In the genomic region with DNA sequence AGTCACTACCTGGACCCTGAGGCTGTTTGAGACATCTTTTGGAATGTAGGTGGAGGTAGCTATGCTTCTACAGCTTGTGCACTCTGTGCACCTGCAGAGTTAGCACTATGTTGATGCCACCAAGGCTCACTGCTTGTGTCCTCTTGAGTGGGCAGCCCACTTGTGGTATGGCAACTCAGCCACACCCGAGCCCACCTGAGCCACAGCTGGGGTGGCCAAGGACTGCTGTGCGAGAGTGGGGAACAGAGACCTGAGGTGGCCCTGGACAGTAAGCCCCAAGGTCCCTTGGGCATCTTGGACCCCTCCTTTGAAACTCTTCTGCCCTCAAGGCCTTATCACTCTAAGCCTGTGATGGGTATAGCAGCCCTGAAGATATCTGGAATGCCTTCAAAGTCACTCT, we compare ENCODE assay signal across 31 cellular contexts. TPM values are rescaled to one million over a fixed set of nuclear protein-coding genes. Genes with fewer than 3 reads are reported as not detected.
"Had no signal": no experiment of that assay in that cellular context is flagged by ENCODE, and none has a peak within 500 bp of the region (broad histone marks: within the 10 kb centered on the region; RNA-seq: fewer than 3 reads in every experiment).

No MANE protein-coding gene starts in this region.

- H3K36me3 ChIP-seq: brain microvascular endothelial cell, heart left ventricle, WERI-Rb-1 had no signal

- H3K27me3 ChIP-seq: brain microvascular endothelial cell had no signal

- DNase-seq: activated B cell treated with CpG ODN at 0.5 μM for 24 hours; activated CD4-positive, alpha-beta memory T cell treated with anti-CD3 and anti-CD28 coated beads for 36 hours; activated CD4-positive, alpha-beta T cell treated with anti-CD3 and anti-CD28 coated beads for 48 hours; activated CD8-positive, alpha-beta memory T cell treated with anti-CD3 and anti-CD28 coated beads, Interleukin-2, amount 10 ng/mL, durations not matched to agents 7 days and 5 days; activated CD8-positive, alpha-beta memory T cell treated with anti-CD3 and anti-CD28 coated beads, Interleukin-2, amount 50 U/mL, for 4 hours; activated CD8-positive, alpha-beta T cell treated with anti-CD3 and anti-CD28 coated beads, Interleukin-2, amount 10 ng/mL, durations not matched to agents 7 days and 5 days; activated effector memory CD4-positive, alpha-beta T cell treated with Interleukin-2 at 50 U/mL for 16 hours; activated gamma-delta T cell treated with Interleukin-2 at 50 U/mL for 16 hours; activated naive CD4-positive, alpha-beta T cell treated with anti-CD3 and anti-CD28 coated beads, Interleukin-2, amount 50 U/mL, for 16 hours; activated naive CD4-positive, alpha-beta T cell treated with Interleukin-2 at 50 U/mL for 16 hours; activated T-cell treated with anti-CD3 and anti-CD28 coated beads, Interleukin-2, amount 50 U/mL, for 1 hour; amniotic stem cell; anterior cingulate cortex; brain microvascular endothelial cell; cortex of kidney; dermis blood vessel endothelial cell; effector CD4-positive, alpha-beta T cell; effector memory CD8-positive, alpha-beta T cell; glutamatergic neuron; heart left ventricle; SW 1271; T-cell; T1000; WERI-Rb-1 had no signal

- ATAC-seq: activated CD4-positive, CD25-positive, alpha-beta regulatory T cell treated with anti-CD3 and anti-CD28 coated beads, Interleukin-2, amount 50 U/mL, for 24 hours; activated CD8-positive, alpha-beta memory T cell treated with anti-CD3 and anti-CD28 coated beads, Interleukin-2, amount 10 ng/mL, durations not matched to agents 7 days and 5 days; activated CD8-positive, alpha-beta T cell treated with anti-CD3 and anti-CD28 coated beads, Interleukin-2, amount 10 ng/mL, durations not matched to agents 7 days and 5 days; activated T-helper 17 cell treated with anti-CD3 and anti-CD28 coated beads, Interleukin-2, amount 50 U/mL, for 72 hours; effector memory CD8-positive, alpha-beta T cell; heart left ventricle; T-cell had no signal

- H3K27ac Mint-ChIP-seq: activated B cell treated with CpG ODN at 0.5 μM for 24 hours; activated CD4-positive, alpha-beta memory T cell treated with anti-CD3 and anti-CD28 coated beads for 36 hours; activated CD8-positive, alpha-beta memory T cell treated with anti-CD3 and anti-CD28 coated beads, Interleukin-2, amount 10 ng/mL, durations not matched to agents 7 days and 5 days; activated CD8-positive, alpha-beta T cell treated with anti-CD3 and anti-CD28 coated beads, Interleukin-2, amount 10 ng/mL, durations not matched to agents 7 days and 5 days; activated naive CD8-positive, alpha-beta T cell; activated T-helper 17 cell treated with anti-CD3 and anti-CD28 coated beads, Interleukin-2, amount 50 U/mL, for 72 hours; effector memory CD8-positive, alpha-beta T cell; T-cell; T-helper 1 cell treated with Interleukin-12 subunit alpha and Interleukin-12 subunit beta and Interleukin-4 antibody, amounts not matched to agents 30 μg/mL and 1 μg/mL, for 36 hours; T-helper 2 cell treated with Interferon-gamma antibody and Interleukin-4, amounts not matched to agents 5 μg/mL and 100 μg/mL, for 36 hours had no signal

- H3K4me3 Mint-ChIP-seq: activated B cell treated with CpG ODN at 0.5 μM for 24 hours; activated CD4-positive, alpha-beta memory T cell treated with anti-CD3 and anti-CD28 coated beads for 36 hours; activated CD8-positive, alpha-beta memory T cell treated with anti-CD3 and anti-CD28 coated beads, Interleukin-2, amount 10 ng/mL, durations not matched to agents 7 days and 5 days; activated CD8-positive, alpha-beta T cell treated with anti-CD3 and anti-CD28 coated beads, Interleukin-2, amount 10 ng/mL, durations not matched to agents 7 days and 5 days; activated naive CD8-positive, alpha-beta T cell; activated T-helper 17 cell treated with anti-CD3 and anti-CD28 coated beads, Interleukin-2, amount 50 U/mL, for 72 hours; effector memory CD8-positive, alpha-beta T cell; T-cell; T-helper 1 cell treated with Interleukin-12 subunit alpha and Interleukin-12 subunit beta and Interleukin-4 antibody, amounts not matched to agents 30 μg/mL and 1 μg/mL, for 36 hours; T-helper 2 cell treated with Interferon-gamma antibody and Interleukin-4, amounts not matched to agents 5 μg/mL and 100 μg/mL, for 36 hours had no signal

- H3K36me3 Mint-ChIP-seq: activated CD4-positive, alpha-beta memory T cell treated with anti-CD3 and anti-CD28 coated beads for 36 hours; activated naive CD8-positive, alpha-beta T cell; T-cell had no signal

- H3K9me3 Mint-ChIP-seq: activated B cell treated with CpG ODN at 0.5 μM for 24 hours; activated CD4-positive, alpha-beta memory T cell treated with anti-CD3 and anti-CD28 coated beads for 36 hours; activated T-helper 17 cell treated with anti-CD3 and anti-CD28 coated beads, Interleukin-2, amount 50 U/mL, for 72 hours; effector memory CD8-positive, alpha-beta T cell; T-cell; T-helper 1 cell treated with Interleukin-12 subunit alpha and Interleukin-12 subunit beta and Interleukin-4 antibody, amounts not matched to agents 30 μg/mL and 1 μg/mL, for 36 hours; T-helper 2 cell treated with Interferon-gamma antibody and Interleukin-4, amounts not matched to agents 5 μg/mL and 100 μg/mL, for 36 hours had no signal

- H3K4me3 ChIP-seq: heart left ventricle had no signal

- H3K27ac ChIP-seq: brain microvascular endothelial cell, epithelial cell of prostate, heart left ventricle, WERI-Rb-1 had no signal

- H3K4me1 Mint-ChIP-seq: activated CD8-positive, alpha-beta memory T cell treated with anti-CD3 and anti-CD28 coated beads, Interleukin-2, amount 10 ng/mL, durations not matched to agents 7 days and 5 days had no signal

- H3K4me1 ChIP-seq: heart left ventricle had no signal

- H3K27me3 Mint-ChIP-seq: activated naive CD8-positive, alpha-beta T cell; activated T-helper 17 cell treated with anti-CD3 and anti-CD28 coated beads, Interleukin-2, amount 50 U/mL, for 72 hours had no signal

- H3K9me3 ChIP-seq: heart left ventricle had no signal

RNA-seq across cellular contexts. Expression of gene MYO1G, which starts 25.7 kb away (rescaled TPM):
- polyA plus RNA-seq: endothelial cell of umbilical vein had no signal
